In the genomic region with DNA sequence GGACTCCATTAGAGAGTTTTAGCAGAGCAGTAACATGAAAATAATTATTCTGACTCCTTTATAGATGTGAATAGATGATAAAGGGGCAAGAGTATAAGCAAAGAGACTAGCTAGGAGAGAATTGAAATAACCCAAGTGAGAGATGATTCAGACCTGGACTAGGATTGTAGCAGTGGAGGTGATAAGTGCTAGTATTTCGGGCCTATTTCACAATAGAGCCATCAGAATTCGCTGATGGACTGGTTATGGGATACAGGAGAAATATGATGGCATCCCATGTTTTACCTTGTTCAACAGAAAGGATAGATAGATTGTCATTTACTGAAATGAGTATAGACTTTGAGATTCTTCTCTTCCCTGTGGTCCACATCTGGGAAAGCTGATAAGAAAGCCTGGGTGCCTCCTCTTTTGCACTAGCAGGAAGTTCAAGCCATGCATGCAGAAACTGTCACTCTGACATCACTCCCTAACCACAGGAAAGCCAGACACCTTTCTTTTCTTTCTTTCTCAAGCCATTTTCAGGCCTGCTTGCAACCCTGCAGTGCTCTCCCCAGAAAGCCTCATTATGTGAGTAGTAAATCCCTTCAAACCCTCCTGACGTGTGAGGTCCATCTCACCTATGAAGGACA, we compare ENCODE assay signal across 14 cellular contexts. TPM values are rescaled to one million over a fixed set of nuclear protein-coding genes. Genes with fewer than 3 reads are reported as not detected.
DNase-seq lines count a peak whose midpoint lies in the region; ATAC-seq and TF ChIP-seq lines count a peak whose summit lies in the region.
"Had no signal": no experiment of that assay in that cellular context is flagged by ENCODE, and none has a peak within 500 bp of the region (broad histone marks: within the 10 kb centered on the region; RNA-seq: fewer than 3 reads in every experiment).

No MANE protein-coding gene starts in this region.

- no peaks in the 10 kb centered on the region for H3K27me3 ChIP-seq in endodermal cell (ENCODE audit: control insufficient read depth, insufficient read depth, low read length, poor library complexity, severe bottlenecking)
- H3K27me3 ChIP-seq in psoas muscle (ENCODE audit: insufficient read depth in 3 of 3, low read length in 2 of 3), result no peaks in the 10 kb centered on the region
- no peaks in the 10 kb centered on the region for H3K27me3 ChIP-seq in A673 (replicated peaks; ENCODE audit: insufficient read depth, low read depth, low read length, poor library complexity)
- H3K27me3 ChIP-seq: right atrium auricular region had no signal

- DNase-seq in endodermal cell (peak; percentile 52), epidermal melanocyte (ENCODE audit: insufficient read length, low spot score) (no peak), psoas muscle (no peak), WTC11 (ENCODE audit: low spot score) (no peak), A673 (ENCODE audit: low spot score) (no peak)
- DNase-seq: activated T-cell treated with anti-CD3 and anti-CD28 coated beads, Interleukin-2, amount 50 U/mL, for 24 hours; cerebellar nuclear complex; NCI-H748 treated with DMSO at 0.1 percent for 48 hours had no signal

- H3K27me3 Mint-ChIP-seq in endodermal cell (ENCODE audit: insufficient read depth) (no peaks in the 10 kb centered on the region), WTC11 (ENCODE audit: low read depth) (no peaks in the 10 kb centered on the region; the same call in 1 of the 2 replicates)
- H3K27me3 Mint-ChIP-seq: activated T-cell treated with anti-CD3 and anti-CD28 coated beads, Interleukin-2, amount 50 U/mL, for 24 hours had no signal

- BruUV-seq in A673 (replicated peaks; lab: Mats Ljungman, UMichigan), result no TSS peak

- H3K4me3 Mint-ChIP-seq in endodermal cell (no peak overlapping the region), WTC11 (no peak overlapping the region)
- H3K4me3 Mint-ChIP-seq: activated T-cell treated with anti-CD3 and anti-CD28 coated beads, Interleukin-2, amount 50 U/mL, for 24 hours; T-helper 1 cell treated with Interleukin-12 subunit alpha and Interleukin-12 subunit beta and Interleukin-4 antibody, amounts not matched to agents 30 μg/mL and 1 μg/mL, for 36 hours had no signal

- no peaks in the 10 kb centered on the region for H3K4me1 ChIP-seq in endodermal cell (ENCODE audit: control insufficient read depth, insufficient read depth, low read length)
- no peaks in the 10 kb centered on the region for H3K4me1 ChIP-seq in psoas muscle
- no peaks in the 10 kb centered on the region for H3K4me1 ChIP-seq in A673 (ENCODE audit: insufficient read depth, low read length, poor library complexity, severe bottlenecking)
- H3K4me1 ChIP-seq: right atrium auricular region had no signal

- TF ChIP-seq CTCF in endodermal cell (conservative IDR thresholded peaks at IDR 0.05), result no peak
- TF ChIP-seq CTCF in psoas muscle (IDR thresholded peaks at IDR 0.05), result no peak
- no peak for TF ChIP-seq CTCF in WTC11 (IDR thresholded peaks at IDR 0.05)
- TF ChIP-seq CTCF in A673 (conservative IDR thresholded peaks at IDR 0.05; ENCODE audit: low read depth, low read length), result no peak

- no peaks in the 10 kb centered on the region for H3K36me3 ChIP-seq in endodermal cell (ENCODE audit: control insufficient read depth, insufficient read depth, low read length)
- no peaks in the 10 kb centered on the region for H3K36me3 ChIP-seq in psoas muscle (ENCODE audit: insufficient read depth in 1 of 2, low read depth in 1 of 2)
- no peaks in the 10 kb centered on the region for H3K36me3 ChIP-seq in A673 (ENCODE audit: insufficient read depth, low read length, poor library complexity, severe bottlenecking)
- H3K36me3 ChIP-seq: right atrium auricular region had no signal

- peaks cover 13% of the 10 kb centered on the region for H3K9me3 Mint-ChIP-seq in endodermal cell
- H3K9me3 Mint-ChIP-seq in WTC11, result peaks cover 53% of the 10 kb centered on the region
- H3K9me3 Mint-ChIP-seq: activated T-cell treated with anti-CD3 and anti-CD28 coated beads, Interleukin-2, amount 50 U/mL, for 24 hours; T-helper 1 cell treated with Interleukin-12 subunit alpha and Interleukin-12 subunit beta and Interleukin-4 antibody, amounts not matched to agents 30 μg/mL and 1 μg/mL, for 36 hours had no signal

- no peak for TF ChIP-seq POLR2A in GM18505 (IDR thresholded peaks at IDR 0.05; ENCODE audit: borderline replicate concordance, extremely low read depth, insufficient read depth, insufficient read length)

- ATAC-seq in GM18505 (IDR thresholded peaks at IDR 0.05; ENCODE audit: unreplicated experiment), result peak; percentile 83
- ATAC-seq in GM21447 (IDR thresholded peaks at IDR 0.05; ENCODE audit: unreplicated experiment), result peak; percentile 84
- ATAC-seq in HG03354 (IDR thresholded peaks at IDR 0.05; ENCODE audit: poor library complexity, severe bottlenecking, unreplicated experiment), result peak; percentile 59
- ATAC-seq in psoas muscle, result no peak
- no peak for ATAC-seq in WTC11

- no peak overlapping the region for H3K9ac ChIP-seq in endodermal cell (ENCODE audit: extremely low read depth, low read length, poor library complexity, severe bottlenecking)

- CTCF ChIA-PET in WTC11 (lab: Charles Lee), result no interaction called here
- CTCF ChIA-PET in A673 (lab: Charles Lee), result no interaction called here

- H3K27ac ChIP-seq in endodermal cell (ENCODE audit: low read depth, low read length), result no peak overlapping the region
- H3K27ac ChIP-seq in psoas muscle, result no peak overlapping the region
- H3K27ac ChIP-seq in A673 (ENCODE audit: low read depth, low read length, poor library complexity, severe bottlenecking), result no peak overlapping the region
- H3K27ac ChIP-seq: right atrium auricular region had no signal

- H3K27ac Mint-ChIP-seq in endodermal cell (no peak overlapping the region), WTC11 (no peak overlapping the region)
- H3K27ac Mint-ChIP-seq: activated T-cell treated with anti-CD3 and anti-CD28 coated beads, Interleukin-2, amount 50 U/mL, for 24 hours; T-helper 1 cell treated with Interleukin-12 subunit alpha and Interleukin-12 subunit beta and Interleukin-4 antibody, amounts not matched to agents 30 μg/mL and 1 μg/mL, for 36 hours had no signal

- H3K4me3 ChIP-seq in endodermal cell (ENCODE audit: low read length), result no peak overlapping the region
- no peak overlapping the region for H3K4me3 ChIP-seq in psoas muscle
- H3K4me3 ChIP-seq in A673 (ENCODE audit: low read depth, low read length, poor library complexity, severe bottlenecking), result no peak overlapping the region
- H3K4me3 ChIP-seq: right atrium auricular region had no signal

- no peaks in the 10 kb centered on the region for H3K9me3 ChIP-seq in endodermal cell (ENCODE audit: control insufficient read depth, low read length)
- H3K9me3 ChIP-seq in psoas muscle, result no peaks in the 10 kb centered on the region
- no peaks in the 10 kb centered on the region for H3K9me3 ChIP-seq in A673 (ENCODE audit: low read depth, low read length, poor library complexity, severe bottlenecking)
- H3K9me3 ChIP-seq: right atrium auricular region had no signal

- H3K4me1 Mint-ChIP-seq in endodermal cell (peaks cover 14% of the 10 kb centered on the region), WTC11 (no peaks in the 10 kb centered on the region)

- 82 to 95% methylated on average over 2 to 3 of the region's 3 CpGs for WGBS in endodermal cell (ENCODE audit: insufficient coverage in 1 of 2, insufficient read length in 1 of 2), 2 experiments
- 77 to 81% (median 79%) methylated on average over 3 of the region's 3 CpGs for WGBS in psoas muscle, 3 donors

- H3K36me3 Mint-ChIP-seq in endodermal cell (ENCODE audit: low read depth), result no peaks in the 10 kb centered on the region
- H3K36me3 Mint-ChIP-seq in WTC11, result peaks cover 29% of the 10 kb centered on the region

- POLR2A ChIA-PET in WTC11 (lab: Charles Lee), result no interaction called here
- POLR2A ChIA-PET in A673 (lab: Charles Lee; ENCODE audit: low non-redundant PET), result no interaction called here

- intact Hi-C loops in psoas muscle (cut with DNase I), result no loop called here
- intact Hi-C loops in A673 (cut with micrococcal nuclease; ENCODE audit: unreplicated experiment), result no loop called here

TF ChIP-seq in WTC11, 78 proteins besides CTCF, POLR2A, EP300 and RAD21:
- no peak for TF ChIP-seq ZBTB43 (CRISPR knock-in tag; IDR thresholded peaks at IDR 0.05)
- no peak for TF ChIP-seq NR3C1 (CRISPR knock-in tag; conservative IDR thresholded peaks at IDR 0.05; ENCODE audit: low read depth)
- TF ChIP-seq, protein P1, sequence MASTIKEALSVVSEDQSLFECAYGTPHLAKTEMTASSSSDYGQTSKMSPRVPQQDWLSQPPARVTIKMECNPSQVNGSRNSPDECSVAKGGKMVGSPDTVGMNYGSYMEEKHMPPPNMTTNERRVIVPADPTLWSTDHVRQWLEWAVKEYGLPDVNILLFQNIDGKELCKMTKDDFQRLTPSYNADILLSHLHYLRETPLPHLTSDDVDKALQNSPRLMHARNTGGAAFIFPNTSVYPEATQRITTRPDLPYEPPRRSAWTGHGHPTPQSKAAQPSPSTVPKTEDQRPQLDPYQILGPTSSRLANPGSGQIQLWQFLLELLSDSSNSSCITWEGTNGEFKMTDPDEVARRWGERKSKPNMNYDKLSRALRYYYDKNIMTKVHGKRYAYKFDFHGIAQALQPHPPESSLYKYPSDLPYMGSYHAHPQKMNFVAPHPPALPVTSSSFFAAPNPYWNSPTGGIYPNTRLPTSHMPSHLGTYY (CRISPR knock-in tag; IDR thresholded peaks at IDR 0.05), result no peak
- no peak for TF ChIP-seq ZNF138 (CRISPR knock-in tag; conservative IDR thresholded peaks at IDR 0.05)
- TF ChIP-seq FOXK1 (CRISPR knock-in tag; IDR thresholded peaks at IDR 0.05), result no peak

RNA-seq across cellular contexts. Expression of gene DYNAP, which starts 25.3 kb away (rescaled TPM):
- total RNA-seq in endodermal cell, result not detected
- polyA plus RNA-seq in endodermal cell (2013, experiment 1 of 2), result not detected
- not detected for polyA plus RNA-seq in endodermal cell (2013, experiment 2 of 2)
- total RNA-seq in psoas muscle, result not detected
- not detected for polyA plus RNA-seq in psoas muscle
- total RNA-seq in WTC11 (2021), result 0.46 to 0.94 TPM (median 0.50 TPM) in 3 replicates
- not detected in 2 replicates for total RNA-seq in A673 (2021)
- total RNA-seq: lung microvascular endothelial cell, right atrium auricular region had no signal

Comparison
In these comparisons a context has a peak if more than half of its experiments do, and no peak if none do; other contexts are left out.
1. ATAC-seq: peak in GM18505 (single experiment), GM21447 (single experiment) and HG03354 (single experiment); none in psoas muscle (0 of 4) and WTC11 (single experiment).